9 cellular contexts compared by ENCODE assay signal in genomic region chr4:3285558-3286334, GRCh38. TPM values are rescaled to one million over a fixed set of nuclear protein-coding genes. Genes with fewer than 3 reads are reported as not detected.
DNase-seq lines count a peak whose midpoint lies in the region; ATAC-seq and TF ChIP-seq lines count a peak whose summit lies in the region.
"Had no signal": no experiment of that assay in that cellular context is flagged by ENCODE, and none has a peak within 500 bp of the region (broad histone marks: within the 10 kb centered on the region; RNA-seq: fewer than 3 reads in every experiment).

No MANE protein-coding gene starts in this region.

- no peaks in the 10 kb centered on the region for H3K27me3 ChIP-seq in BE2C

- H3K9me3 Mint-ChIP-seq in Calu3 (ENCODE audit: low read depth, unreplicated experiment), result no peaks in the 10 kb centered on the region

- H3K4me1 Mint-ChIP-seq in Calu3 (ENCODE audit: low read depth, unreplicated experiment), result no peaks in the 10 kb centered on the region

- H3K36me3 ChIP-seq in BE2C, result no peaks in the 10 kb centered on the region

- ATAC-seq in GM21447 (IDR thresholded peaks at IDR 0.05; ENCODE audit: unreplicated experiment), result peak; percentile 93
- ATAC-seq in esophagus mucosa, result peak; percentile 12

- H3K4me3 Mint-ChIP-seq in Calu3 (ENCODE audit: low read depth, unreplicated experiment), result no peak overlapping the region

- no peak overlapping the region for H3K4me3 ChIP-seq in BE2C (ENCODE audit: low read depth, low read length)

- BruUV-seq in Calu3 (replicated peaks; lab: Mats Ljungman, UMichigan), result no TSS peak

- TF ChIP-seq CTCF in Calu3 (IDR thresholded peaks at IDR 0.05; ENCODE audit: unreplicated experiment) (no peak), GM10266 (IDR thresholded peaks at IDR 0.05; ENCODE audit: control insufficient read depth, insufficient read depth, low read depth, missing control alignments) (no peak), BE2C (IDR thresholded peaks at IDR 0.05; ENCODE audit: low read depth, low read length) (no peak)

- peaks cover 25% of the 10 kb centered on the region for H3K27me3 Mint-ChIP-seq in Calu3 (ENCODE audit: unreplicated experiment)

- DNase-seq in Calu3, result peak; percentile 7
- DNase-seq in Kasumi-1 (lab: John Stamatoyannopoulos, UW), result peak; percentile 20 to 36
- no peak for DNase-seq in NCI-H1436 (lab: John Stamatoyannopoulos, UW)
- no peak for DNase-seq in mucosa of gallbladder (ENCODE audit: low spot score)
- DNase-seq in GM10266 (ENCODE audit: extremely low spot score), result no peak
- DNase-seq in BE2C, result no peak

- H3K4me1 ChIP-seq in BE2C, result no peaks in the 10 kb centered on the region

- intact Hi-C loops in Calu3 (cut with micrococcal nuclease; ENCODE audit: unreplicated experiment), result no loop called here

- no peaks in the 10 kb centered on the region; the same call in 1 of the 2 replicates for H3K9me3 ChIP-seq in BE2C

- H3K27ac Mint-ChIP-seq in Calu3 (ENCODE audit: unreplicated experiment), result no peak overlapping the region

- CTCF ChIA-PET in Calu3 (lab: Charles Lee), result no interaction called here

- peaks cover 5% of the 10 kb centered on the region for H3K36me3 Mint-ChIP-seq in Calu3 (ENCODE audit: insufficient read depth, unreplicated experiment)

RNA-seq across cellular contexts. Expression of gene RGS12, which starts 7.1 kb away (rescaled TPM):
- total RNA-seq in Calu3 (2022) (11.1 and 13.9 TPM in 2 replicates), esophagus mucosa (50.7 TPM), mucosa of gallbladder (47.1 TPM)
- polyA plus RNA-seq in BE2C (2012; ENCODE audit: insufficient read depth, insufficient read length, low read depth), result 11.6 TPM

RNA-seq across cellular contexts. Expression of gene MSANTD1, which starts 36.8 kb away (rescaled TPM):
- total RNA-seq in Calu3 (2022), result 1.4 and 1.6 TPM in 2 replicates
- total RNA-seq in esophagus mucosa, result 0.28 TPM
- 1.2 TPM for total RNA-seq in mucosa of gallbladder
- polyA plus RNA-seq in BE2C (2012; ENCODE audit: insufficient read depth, insufficient read length, low read depth), result 0.19 TPM
- polyA plus RNA-seq: keratinocyte had no signal

Comparison
In these comparisons a context has a peak if more than half of its experiments do, and no peak if none do; other contexts are left out.
1. DNase-seq: peak in Calu3 (single experiment) and Kasumi-1 (2 of 2); none in NCI-H1436 (single experiment), mucosa of gallbladder (single experiment), GM10266 (single experiment) and BE2C (single experiment).